ENCODE assay signal across 26 cellular contexts in genomic region chr1:156276532-156276931, GRCh38. TPM values are rescaled to one million over a fixed set of nuclear protein-coding genes. Genes with fewer than 3 reads are reported as not detected.
DNase-seq lines count a peak whose midpoint lies in the region; ATAC-seq and TF ChIP-seq lines count a peak whose summit lies in the region.
"Had no signal": no experiment of that assay in that cellular context is flagged by ENCODE, and none has a peak within 500 bp of the region (broad histone marks: within the 10 kb centered on the region; RNA-seq: fewer than 3 reads in every experiment).

No MANE protein-coding gene starts in this region.

- H3K4me3 ChIP-seq in NB4 (ENCODE audit: low read depth, low read length): no peak overlapping the region
- no peak overlapping the region for H3K4me3 ChIP-seq in choroid plexus epithelial cell (ENCODE audit: low read depth, low read length)
- H3K4me3 ChIP-seq in osteoblast (ENCODE audit: insufficient read depth, low read length): no peak overlapping the region
- H3K4me3 ChIP-seq: dorsolateral prefrontal cortex, thoracic aorta had no signal

- peaks cover 59 to 81% of the 10 kb centered on the region in 2 donors for H3K36me3 Mint-ChIP-seq in CD14-positive monocyte

- TF ChIP-seq CTCF in CD14-positive monocyte (IDR thresholded peaks at IDR 0.05): no peak
- no peak for TF ChIP-seq CTCF in NB4 (IDR thresholded peaks at IDR 0.05; ENCODE audit: low read depth, low read length)
- TF ChIP-seq CTCF in choroid plexus epithelial cell (conservative IDR thresholded peaks at IDR 0.05; ENCODE audit: low read depth, low read length): no peak
- TF ChIP-seq CTCF in osteoblast (IDR thresholded peaks at IDR 0.05; ENCODE audit: extremely low read depth, low read depth, low read length): no peak

- peak overlapping the region; percentile 17 for H3K27ac ChIP-seq in osteoblast (ENCODE audit: low read depth, low read length)
- H3K27ac ChIP-seq: dorsolateral prefrontal cortex, epithelial cell of prostate, thoracic aorta had no signal

- H3K27me3 ChIP-seq in osteoblast (ENCODE audit: insufficient read depth, low read length): no peaks in the 10 kb centered on the region
- H3K27me3 ChIP-seq: dorsolateral prefrontal cortex, right lobe of liver had no signal

- no peak overlapping the region for H2AFZ ChIP-seq in osteoblast (ENCODE audit: low read length)

- H3K9me3 Mint-ChIP-seq in CD14-positive monocyte: no peaks in the 10 kb centered on the region
- H3K9me3 Mint-ChIP-seq: mesothelial cell of epicardium; natural killer cell treated with Interleukin-12 subunit alpha and Interleukin-12 subunit beta and Interleukin-15 and Interleukin-18, amount 100 ng/mL, for 72 hours; stimulated activated memory B cell treated with anti-CD40 and anti-IgM and Interleukin-4, amounts not matched to agents 10 μg/mL and 1 μg/mL and 100 μg/mL, for 72 hours had no signal

- H3K4me2 ChIP-seq in osteoblast (ENCODE audit: insufficient read depth, low read length): no peak overlapping the region

- peak overlapping the region; percentile 67 to 83 for H3K4me3 Mint-ChIP-seq in CD14-positive monocyte
- H3K4me3 Mint-ChIP-seq: mesothelial cell of epicardium; natural killer cell treated with Interleukin-12 subunit alpha and Interleukin-12 subunit beta and Interleukin-15 and Interleukin-18, amount 100 ng/mL, for 72 hours; stimulated activated memory B cell treated with anti-CD40 and anti-IgM and Interleukin-4, amounts not matched to agents 10 μg/mL and 1 μg/mL and 100 μg/mL, for 72 hours had no signal

- H3K79me2 ChIP-seq in osteoblast (ENCODE audit: insufficient read depth, low read length): peaks cover 41% of the 10 kb centered on the region

- peaks cover 14% of the 10 kb centered on the region for H3K4me1 ChIP-seq in osteoblast (ENCODE audit: insufficient read depth, low read length)

- no peak for DNase-seq in CD14-positive monocyte (ENCODE audit: low spot score)
- peak; percentile 38 for DNase-seq in NB4 (ENCODE audit: low read depth)
- DNase-seq in choroid plexus epithelial cell (ENCODE audit: low read depth): peak; percentile 36
- no peak for DNase-seq in osteoblast (ENCODE audit: insufficient read length, low spot score, missing footprints)
- no peak for DNase-seq in NCI-H345 (lab: John Stamatoyannopoulos, UW)
- no peak for DNase-seq in Right ventricle myocardium superior
- DNase-seq: activated CD4-positive, alpha-beta T cell treated with anti-CD3 and anti-CD28 coated beads, Interleukin-2, amount 50 U/mL, for 1 hour; activated naive CD4-positive, alpha-beta T cell treated with Interleukin-2 at 50 U/mL for 16 hours; caudate nucleus; DMS79 treated with DMSO at 0.1 percent for 48 hours; dorsolateral prefrontal cortex; GOT3; kidney glomerular epithelial cell; NCI-H1105 treated with DMSO at 0.1 percent for 48 hours; NCI-H2107; NCI-H510A; T-helper 1 cell had no signal

- H3K27ac Mint-ChIP-seq in CD14-positive monocyte: peak overlapping the region; percentile 85 to 95 (median 88)
- H3K27ac Mint-ChIP-seq: mesothelial cell of epicardium; stimulated activated memory B cell treated with anti-CD40 and anti-IgM and Interleukin-4, amounts not matched to agents 10 μg/mL and 1 μg/mL and 100 μg/mL, for 72 hours had no signal

- no peaks in the 10 kb centered on the region for H3K9me3 ChIP-seq in osteoblast (ENCODE audit: low read depth, low read length)
- H3K9me3 ChIP-seq: right lobe of liver, thoracic aorta had no signal

- intact Hi-C loops in CD14-positive monocyte (cut with micrococcal nuclease) (loop anchor here in 1 of 2 donors (10.0 kb wide), 1 partner anchor 58 kb away; the partner anchor contains the start of genes CCT3 and TSACC), Right ventricle myocardium superior (cut with DNase I) (no loop called here)

- peaks cover 74% of the 10 kb centered on the region for H3K36me3 ChIP-seq in osteoblast (ENCODE audit: insufficient read depth, low read length)

- H3K27me3 Mint-ChIP-seq in CD14-positive monocyte (ENCODE audit: low read depth in 3 of 3): no peaks in the 10 kb centered on the region
- H3K27me3 Mint-ChIP-seq: natural killer cell treated with Interleukin-12 subunit alpha and Interleukin-12 subunit beta and Interleukin-15 and Interleukin-18, amount 100 ng/mL, for 72 hours; stimulated activated memory B cell treated with anti-CD40 and anti-IgM and Interleukin-4, amounts not matched to agents 10 μg/mL and 1 μg/mL and 100 μg/mL, for 72 hours had no signal

- ATAC-seq in Right ventricle myocardium superior (ENCODE audit: poor library complexity): no peak
- no peak for ATAC-seq in SK-N-SH treated with all-trans-retinoic acid at 6 μM for 48 hours
- ATAC-seq: natural killer cell treated with Interleukin-12 subunit alpha and Interleukin-12 subunit beta and Interleukin-15 and Interleukin-18, amount 100 ng/mL, for 72 hours; stimulated activated memory B cell treated with anti-CD40 and anti-IgM and Interleukin-4, amounts not matched to agents 10 μg/mL and 1 μg/mL and 100 μg/mL, for 72 hours had no signal

- TF ChIP-seq POLR2A in NB4 (IDR thresholded peaks at IDR 0.05; ENCODE audit: extremely low read depth, insufficient read length): no peak

- peaks cover 50% of the 10 kb centered on the region for H3K4me1 Mint-ChIP-seq in CD14-positive monocyte

- peaks cover 37% of the 10 kb centered on the region for H4K20me1 ChIP-seq in osteoblast (ENCODE audit: insufficient read depth, low read length)

TF ChIP-seq in SK-N-SH treated with all-trans-retinoic acid at 6 μM for 48 hours, 23 proteins besides CTCF, POLR2A, EP300 and RAD21:
- TF ChIP-seq CREB5 (CRISPR knock-in tag; IDR thresholded peaks at IDR 0.05; ENCODE audit: low read depth) (no peak), RARB (CRISPR knock-in tag; IDR thresholded peaks at IDR 0.05) (no peak), ZNF565 (CRISPR knock-in tag; conservative IDR thresholded peaks at IDR 0.05; ENCODE audit: low read depth) (no peak), ARNTL (CRISPR knock-in tag; IDR thresholded peaks at IDR 0.05; ENCODE audit: borderline replicate concordance, low read depth) (no peak), POU6F1 (CRISPR knock-in tag; IDR thresholded peaks at IDR 0.05; ENCODE audit: borderline replicate concordance, low read depth) (no peak), PPARA (CRISPR knock-in tag; IDR thresholded peaks at IDR 0.05; ENCODE audit: borderline replicate concordance) (no peak), PATZ1 (CRISPR knock-in tag; IDR thresholded peaks at IDR 0.05; ENCODE audit: borderline replicate concordance) (no peak), TOX (CRISPR knock-in tag; IDR thresholded peaks at IDR 0.05; ENCODE audit: borderline replicate concordance) (no peak)

RNA-seq across cellular contexts. Expression of gene SMG5, which starts 6.1 kb away (rescaled TPM):
- polyA plus RNA-seq in CD14-positive monocyte: 1 to 10 TPM; 4.4 to 7.0 TPM
- 49.2 and 50.7 TPM in 2 replicates for total RNA-seq in osteoblast
- total RNA-seq in Right ventricle myocardium superior: 82.4 TPM

RNA-seq across cellular contexts. Expression of gene TMEM79, which starts 7.6 kb away (rescaled TPM):
- polyA plus RNA-seq in CD14-positive monocyte: 1 to 10 TPM; 1.2 to 1.4 TPM
- 0.88 and 1.4 TPM in 2 replicates for total RNA-seq in osteoblast
- 1.3 TPM for total RNA-seq in Right ventricle myocardium superior

RNA-seq across cellular contexts. Expression of gene GLMP, which starts 18.9 kb away (rescaled TPM):
- 10 to 100 TPM; 34.7 to 59.6 TPM for polyA plus RNA-seq in CD14-positive monocyte
- 118 and 137 TPM in 2 replicates for total RNA-seq in osteoblast
- total RNA-seq in Right ventricle myocardium superior: 14.1 TPM

RNA-seq across cellular contexts. Expression of gene VHLL, which starts 22.6 kb away (rescaled TPM):
- polyA plus RNA-seq in CD14-positive monocyte: not detected
- not detected in 2 replicates for total RNA-seq in osteoblast
- total RNA-seq in Right ventricle myocardium superior: not detected
- total RNA-seq: aorta; HT1080; mesothelial cell of epicardium; natural killer cell treated with Interleukin-12 subunit alpha and Interleukin-12 subunit beta and Interleukin-15 and Interleukin-18, amount 100 ng/mL, for 72 hours; right lobe of liver; thoracic aorta had no signal
- polyA plus RNA-seq: aorta had no signal

RNA-seq across cellular contexts. Expression of gene PAQR6, which starts 28.7 kb away (rescaled TPM):
- not detected for polyA plus RNA-seq in CD14-positive monocyte
- total RNA-seq in osteoblast (0.36 and 0.59 TPM in 2 replicates), Right ventricle myocardium superior (0.51 TPM)

Comparison
In these comparisons a context has a peak if more than half of its experiments do, and no peak if none do; other contexts are left out.
1. DNase-seq: peak in NB4 (single experiment) and choroid plexus epithelial cell (single experiment); none in CD14-positive monocyte (single experiment), osteoblast (single experiment), NCI-H345 (single experiment) and Right ventricle myocardium superior (single experiment).